ENCODE assay signal across 13 cellular contexts in genomic region chr7:134457166-134457565, GRCh38. TPM values are rescaled to one million over a fixed set of nuclear protein-coding genes. Genes with fewer than 3 reads are reported as not detected.
DNase-seq lines count a peak whose midpoint lies in the region; ATAC-seq, FAIRE-seq and TF ChIP-seq lines count a peak whose summit lies in the region.
"Had no signal": no experiment of that assay in that cellular context is flagged by ENCODE, and none has a peak within 500 bp of the region (broad histone marks: within the 10 kb centered on the region; RNA-seq: fewer than 3 reads in every experiment).

No MANE protein-coding gene starts in this region.

- H3K27me3 ChIP-seq in PC-9 (ENCODE audit: insufficient read depth, low read depth) = no peaks in the 10 kb centered on the region
- no peaks in the 10 kb centered on the region for H3K27me3 ChIP-seq in smooth muscle cell (ENCODE audit: low read depth)
- H3K27me3 ChIP-seq: heart left ventricle had no signal

- POLR2A ChIA-PET in PC-9 (lab: Charles Lee; ENCODE audit: unreplicated experiment) = interaction anchor here (0.8 kb wide), 1 partner anchor 22 kb away, joined by 7 read pairs; no protein-coding TSS in a partner anchor

- no peaks in the 10 kb centered on the region for H3K27me3 Mint-ChIP-seq in activated CD8-positive, alpha-beta memory T cell treated with anti-CD3 and anti-CD28 coated beads, Interleukin-2, amount 10 ng/mL, durations not matched to agents 7 days and 5 days
- H3K27me3 Mint-ChIP-seq in osteocyte (ENCODE audit: unreplicated experiment) = no peaks in the 10 kb centered on the region

- H3K27ac ChIP-seq in PC-9 (peak overlapping the region; percentile 97), smooth muscle cell (ENCODE audit: low read depth) (no peak overlapping the region)
- H3K27ac ChIP-seq: coronary artery had no signal

- no TSS peak for BruUV-seq in PC-9 (replicated peaks; lab: Mats Ljungman, UMichigan)

- peaks cover 89% of the 10 kb centered on the region for H3F3A ChIP-seq in PC-9 (ENCODE audit: insufficient read depth, low read depth)
- no peaks in the 10 kb centered on the region for H3F3A ChIP-seq in smooth muscle cell (ENCODE audit: low read depth)

- H2AFZ ChIP-seq in PC-9 (no peak overlapping the region), smooth muscle cell (ENCODE audit: low read depth) (no peak overlapping the region)

- peaks cover 62% of the 10 kb centered on the region for H3K36me3 ChIP-seq in PC-9 (ENCODE audit: low read depth)
- H3K36me3 ChIP-seq in smooth muscle cell (ENCODE audit: low read depth) = no peaks in the 10 kb centered on the region

- no peaks in the 10 kb centered on the region for H3K9me2 ChIP-seq in PC-9 (ENCODE audit: insufficient read depth)

- TF ChIP-seq CTCF in PC-9 (conservative IDR thresholded peaks at IDR 0.05) (no peak), osteocyte (IDR thresholded peaks at IDR 0.05) (no peak), smooth muscle cell (IDR thresholded peaks at IDR 0.05; ENCODE audit: borderline replicate concordance, insufficient read depth, poor library complexity, severe bottlenecking) (no peak)

- H4K20me1 ChIP-seq in PC-9 (ENCODE audit: insufficient read depth) (peaks cover 61% of the 10 kb centered on the region), smooth muscle cell (ENCODE audit: low read depth) (no peaks in the 10 kb centered on the region)

- H3K36me3 Mint-ChIP-seq in activated CD8-positive, alpha-beta memory T cell treated with anti-CD3 and anti-CD28 coated beads, Interleukin-2, amount 10 ng/mL, durations not matched to agents 7 days and 5 days = peaks cover 19% of the 10 kb centered on the region
- H3K36me3 Mint-ChIP-seq in osteocyte (ENCODE audit: unreplicated experiment) = no peaks in the 10 kb centered on the region

- peaks cover 50% of the 10 kb centered on the region for H3K4me1 Mint-ChIP-seq in activated CD8-positive, alpha-beta memory T cell treated with anti-CD3 and anti-CD28 coated beads, Interleukin-2, amount 10 ng/mL, durations not matched to agents 7 days and 5 days
- peaks cover 30% of the 10 kb centered on the region for H3K4me1 Mint-ChIP-seq in osteocyte (ENCODE audit: unreplicated experiment)

- no peak for FAIRE-seq in urothelium cell line (lab: Jason Lieb, UNC)

- H3K9me3 Mint-ChIP-seq in activated CD8-positive, alpha-beta memory T cell treated with anti-CD3 and anti-CD28 coated beads, Interleukin-2, amount 10 ng/mL, durations not matched to agents 7 days and 5 days (ENCODE audit: low read depth) = no peaks in the 10 kb centered on the region
- H3K9me3 Mint-ChIP-seq in osteocyte (ENCODE audit: unreplicated experiment) = no peaks in the 10 kb centered on the region

- H3K4me3 Mint-ChIP-seq in activated CD8-positive, alpha-beta memory T cell treated with anti-CD3 and anti-CD28 coated beads, Interleukin-2, amount 10 ng/mL, durations not matched to agents 7 days and 5 days = peak overlapping the region; percentile 81
- peak overlapping the region; percentile 66 for H3K4me3 Mint-ChIP-seq in osteocyte (ENCODE audit: unreplicated experiment)

- CTCF ChIA-PET in activated CD8-positive, alpha-beta memory T cell treated with anti-CD3 and anti-CD28 coated beads, Interleukin-2, amount 10 ng/mL, durations not matched to agents 7 days and 5 days (lab: Charles Lee) = interaction anchor here (1.0 to 3.5 kb wide), 2 partner anchors 24 to 150 kb away, joined by 3 to 38 read pairs; no protein-coding TSS in a partner anchor
- CTCF ChIA-PET in PC-9 (lab: Charles Lee) = interaction anchor here (0.6 to 2.1 kb wide), 2 partner anchors 17 to 24 kb away, joined by 3 to 6 read pairs; no protein-coding TSS in a partner anchor

- DNase-seq in activated CD8-positive, alpha-beta memory T cell treated with anti-CD3 and anti-CD28 coated beads, Interleukin-2, amount 10 ng/mL, durations not matched to agents 7 days and 5 days = no peak
- DNase-seq in activated CD8-positive, alpha-beta memory T cell treated with anti-CD3 and anti-CD28 coated beads for 24 hours = no peak
- DNase-seq in PC-9 = no peak
- peak; percentile 59 for DNase-seq in dedifferentiated amniotic fluid mesenchymal stem cell (ENCODE audit: extremely low spot score)
- no peak for DNase-seq in osteocyte (ENCODE audit: extremely low spot score, unreplicated experiment)
- no peak for DNase-seq in urothelium cell line (ENCODE audit: low spot score)
- no peak for DNase-seq in smooth muscle cell (lab: John Stamatoyannopoulos, UW; ENCODE audit: unreplicated experiment)
- DNase-seq: activated CD8-positive, alpha-beta memory T cell treated with anti-CD3 and anti-CD28 coated beads, Interleukin-2, amount 50 U/mL, for 48 hours; heart left ventricle; NCI-H524 had no signal

- H3K4me2 ChIP-seq in PC-9 (peak overlapping the region; percentile 91), smooth muscle cell (no peak overlapping the region)

- no peak for ATAC-seq in activated CD8-positive, alpha-beta memory T cell treated with anti-CD3 and anti-CD28 coated beads, Interleukin-2, amount 10 ng/mL, durations not matched to agents 7 days and 5 days
- ATAC-seq in HG03378 (IDR thresholded peaks at IDR 0.05; ENCODE audit: unreplicated experiment) = no peak
- ATAC-seq: heart left ventricle, sciatic nerve had no signal

- peaks cover 83% of the 10 kb centered on the region for H3K4me1 ChIP-seq in PC-9 (replicated peaks; ENCODE audit: insufficient read depth)
- no peaks in the 10 kb centered on the region for H3K4me1 ChIP-seq in smooth muscle cell (ENCODE audit: low read depth)

- H3K79me2 ChIP-seq in PC-9 (ENCODE audit: low read depth) (peaks cover 86% of the 10 kb centered on the region), smooth muscle cell (ENCODE audit: low read depth) (peaks cover 17% of the 10 kb centered on the region)

- H3K9ac ChIP-seq in smooth muscle cell (ENCODE audit: low read depth) = no peak overlapping the region

- intact Hi-C loops in PC-9 (cut with micrococcal nuclease; ENCODE audit: unreplicated experiment) = no loop called here

- H3K27ac Mint-ChIP-seq in activated CD8-positive, alpha-beta memory T cell treated with anti-CD3 and anti-CD28 coated beads, Interleukin-2, amount 10 ng/mL, durations not matched to agents 7 days and 5 days = no peak overlapping the region
- H3K27ac Mint-ChIP-seq in osteocyte (ENCODE audit: unreplicated experiment) = no peak overlapping the region

- 99% methylated on average over 2 of the region's 2 CpGs for WGBS in smooth muscle cell (ENCODE audit: low lambda C conversion rate)

- H3K4me3 ChIP-seq in PC-9 = peak overlapping the region; percentile 93
- H3K4me3 ChIP-seq in smooth muscle cell = no peak overlapping the region

- H3K9me3 ChIP-seq in PC-9 (ENCODE audit: insufficient read depth, low read depth) = 0 out of 2 replicates have a peak, but pooled peaks cover 5% of the 10 kb centered on the region
- no peaks in the 10 kb centered on the region for H3K9me3 ChIP-seq in smooth muscle cell (replicated peaks; ENCODE audit: low read depth)
- H3K9me3 ChIP-seq: heart left ventricle had no signal

RNA-seq across cellular contexts. Expression of gene AKR1B1, which starts 1.7 kb away (rescaled TPM):
- total RNA-seq in activated CD8-positive, alpha-beta memory T cell treated with anti-CD3 and anti-CD28 coated beads, Interleukin-2, amount 10 ng/mL, durations not matched to agents 7 days and 5 days = 100 to 1,000 TPM in 1 of 2 experiments, 10 to 100 TPM in 1; 96.2 to 113 TPM
- 1,009 and 1,328 TPM in 2 replicates for total RNA-seq in PC-9 (2021)
- total RNA-seq in osteocyte = 59.4 and 61.8 TPM in 2 replicates
- total RNA-seq in smooth muscle cell = 58.6 and 75.7 TPM in 2 replicates
- polyA plus RNA-seq in smooth muscle cell = 122 and 127 TPM in 2 replicates
